In the genomic region with DNA sequence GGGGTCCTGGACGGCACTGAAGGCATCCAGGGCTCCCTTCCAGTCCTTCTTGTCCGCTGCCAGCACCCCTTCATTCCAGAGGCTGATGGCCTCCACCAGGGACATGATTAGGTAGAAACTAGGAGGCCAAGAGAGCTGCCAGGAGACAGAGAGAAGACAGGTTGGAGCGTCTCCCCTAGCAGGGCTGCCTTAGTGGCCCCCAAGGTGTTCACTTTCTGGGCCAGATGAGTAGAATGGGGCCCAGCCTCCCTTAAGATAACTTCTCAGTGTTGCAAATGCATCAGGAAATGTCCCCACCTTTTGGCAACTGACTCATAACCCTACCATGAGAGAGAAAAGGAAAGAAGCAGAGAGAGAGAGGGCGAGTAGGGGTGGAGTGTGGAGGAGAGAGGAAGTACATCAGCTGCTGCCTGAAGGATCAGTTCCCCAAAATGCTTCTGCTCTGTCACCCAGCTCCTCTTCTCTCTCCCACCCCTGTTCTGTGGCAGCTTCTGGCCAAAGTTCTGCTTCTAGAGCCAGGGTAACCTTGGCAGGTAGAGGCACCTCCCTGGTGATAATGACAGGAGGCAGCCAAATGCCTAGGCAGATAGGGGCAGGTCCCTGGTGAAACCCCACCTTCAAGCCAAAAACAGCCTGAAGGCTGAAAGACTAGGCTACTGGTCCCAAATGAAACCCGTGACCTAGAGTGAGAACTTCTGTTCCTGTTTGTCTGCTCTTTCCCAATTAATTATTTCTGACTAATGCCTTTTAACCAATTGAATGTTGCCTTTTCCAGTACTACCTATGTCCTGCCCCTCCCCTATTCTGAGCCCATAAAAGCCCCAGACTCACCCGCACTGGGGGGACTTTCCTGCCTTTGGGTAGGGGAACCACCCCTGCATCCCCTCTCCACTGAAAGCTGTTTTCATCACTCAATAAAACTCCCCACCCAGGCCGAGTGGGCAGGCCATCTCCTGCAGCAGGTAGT, we compare ENCODE assay signal across 8 cellular contexts. TPM values are rescaled to one million over a fixed set of nuclear protein-coding genes. Genes with fewer than 3 reads are reported as not detected.
DNase-seq lines count a peak whose midpoint lies in the region; ATAC-seq, FAIRE-seq and TF ChIP-seq lines count a peak whose summit lies in the region.

A gene with protein sequence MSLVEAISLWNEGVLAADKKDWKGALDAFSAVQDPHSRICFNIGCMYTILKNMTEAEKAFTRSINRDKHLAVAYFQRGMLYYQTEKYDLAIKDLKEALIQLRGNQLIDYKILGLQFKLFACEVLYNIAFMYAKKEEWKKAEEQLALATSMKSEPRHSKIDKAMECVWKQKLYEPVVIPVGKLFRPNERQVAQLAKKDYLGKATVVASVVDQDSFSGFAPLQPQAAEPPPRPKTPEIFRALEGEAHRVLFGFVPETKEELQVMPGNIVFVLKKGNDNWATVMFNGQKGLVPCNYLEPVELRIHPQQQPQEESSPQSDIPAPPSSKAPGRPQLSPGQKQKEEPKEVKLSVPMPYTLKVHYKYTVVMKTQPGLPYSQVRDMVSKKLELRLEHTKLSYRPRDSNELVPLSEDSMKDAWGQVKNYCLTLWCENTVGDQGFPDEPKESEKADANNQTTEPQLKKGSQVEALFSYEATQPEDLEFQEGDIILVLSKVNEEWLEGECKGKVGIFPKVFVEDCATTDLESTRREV (minus strand): TSS at position 235 of the 967 bp plus-strand sequence. CDS start 130 bp downstream, at position 105.

- dilution Hi-C loops in endothelial cell of umbilical vein (cut with MboI; ENCODE audit: extremely low pct_ligation_motif_present, low sequenced_read_pairs), result no loop called here

- peak; percentile 68 for DNase-seq in activated effector memory CD4-positive, alpha-beta T cell treated with anti-CD3 and anti-CD28 coated beads, Interleukin-2, amount 50 U/mL, for 16 hours
- DNase-seq in activated effector memory CD4-positive, alpha-beta T cell treated with Interleukin-2 at 50 U/mL for 16 hours, result no peak
- DNase-seq in RPMI8226, result peak; percentile 93
- no peak for DNase-seq in endothelial cell of umbilical vein (ENCODE audit: low read depth, low spot score)
- DNase-seq in stimulated activated CD4-positive, alpha-beta T cell treated with anti-CD3 and anti-CD28 coated beads, Interleukin-12 subunit alpha, Interleukin-12 subunit beta, amount 100 ng/mL, for 48 hours (ENCODE audit: low read depth in 2 of 3, low spot score in 1 of 3), result peak in 2 of 3 donors; percentile 23 to 31
- no peak for DNase-seq in 8988T
- no peak for DNase-seq in T1000 (lab: John Stamatoyannopoulos, UW)

- no peak within 1 kb of the TSS for H3K27ac ChIP-seq in endothelial cell of umbilical vein (ENCODE audit: insufficient read depth, low read depth, low read length)

- peak; percentile 71 for ATAC-seq in HG02970 (IDR thresholded peaks at IDR 0.05; ENCODE audit: low FRiP score, unreplicated experiment)

- CTCF ChIA-PET in endothelial cell of umbilical vein (lab: Charles Lee), result no interaction called here

- intact Hi-C loops in endothelial cell of umbilical vein (cut with micrococcal nuclease), result no loop called here

- no peak for TF ChIP-seq CTCF in endothelial cell of umbilical vein (IDR thresholded peaks at IDR 0.05; ENCODE audit: extremely low read depth in 1 of 2, insufficient read depth in 1 of 2, low read depth in 1 of 2, low read length in 2 of 2)

- no peak within 1 kb of the TSS for H3K9ac ChIP-seq in endothelial cell of umbilical vein (replicated peaks; ENCODE audit: extremely low read depth, insufficient read depth, low read length)

- peak within 1 kb of the TSS; percentile 52 for H2AFZ ChIP-seq in endothelial cell of umbilical vein (ENCODE audit: low read depth, low read length)

- H3K9me1 ChIP-seq in endothelial cell of umbilical vein (replicated peaks; ENCODE audit: control insufficient read depth, extremely low read depth, insufficient read depth, low read length), result no peaks in the 10 kb centered on the region

- no peak within 1 kb of the TSS for H3K4me3 ChIP-seq in endothelial cell of umbilical vein (replicated peaks in 1 of 3; ENCODE audit: insufficient read depth in 1 of 3, low read depth in 1 of 3, low read length in 3 of 3)

- H3K9me3 ChIP-seq in endothelial cell of umbilical vein (replicated peaks; ENCODE audit: control insufficient read depth, insufficient read depth, low read length), result no peaks in the 10 kb centered on the region

- H3K4me1 ChIP-seq in endothelial cell of umbilical vein (ENCODE audit: control insufficient read depth, extremely low read depth, insufficient read depth, low read length), result no peaks in the 10 kb centered on the region

- H4K20me1 ChIP-seq in endothelial cell of umbilical vein (replicated peaks; ENCODE audit: control insufficient read depth, extremely low read depth, insufficient read depth, low read length), result no peaks in the 10 kb centered on the region

- H3K79me2 ChIP-seq in endothelial cell of umbilical vein (ENCODE audit: control insufficient read depth, insufficient read depth, low read length), result no peaks in the 10 kb centered on the region

- POLR2A ChIA-PET in endothelial cell of umbilical vein (lab: Charles Lee), result no interaction called here

- peaks cover 5 to 7% of the 10 kb centered on the region in 2 experiments for H3K27me3 ChIP-seq in endothelial cell of umbilical vein (ENCODE audit: control insufficient read depth in 2 of 2, insufficient read depth in 2 of 2, low read length in 2 of 2)

- TF ChIP-seq POLR2A in endothelial cell of umbilical vein (IDR thresholded peaks at IDR 0.05; ENCODE audit: low read depth, low read length), result no peak

- FAIRE-seq in endothelial cell of umbilical vein (lab: Jason Lieb, UNC), result no peak

- H3K4me2 ChIP-seq in endothelial cell of umbilical vein (ENCODE audit: insufficient read depth, low read length), result no peak within 1 kb of the TSS

- BruUV-seq in endothelial cell of umbilical vein (replicated peaks; lab: Mats Ljungman, UMichigan), result no TSS peak

- no peaks in the 10 kb centered on the region for H3K36me3 ChIP-seq in endothelial cell of umbilical vein (ENCODE audit: control insufficient read depth in 2 of 2, extremely low read depth in 1 of 2, insufficient read depth in 2 of 2, low read length in 2 of 2)

TF ChIP-seq in endothelial cell of umbilical vein, 7 proteins besides CTCF, POLR2A, EP300 and RAD21:
- TF ChIP-seq MYC (IDR thresholded peaks at IDR 0.05; ENCODE audit: low read depth, low read length) (no peak), JUN (IDR thresholded peaks at IDR 0.05; ENCODE audit: borderline replicate concordance, insufficient read depth, insufficient read length, low read depth) (no peak), FOS (IDR thresholded peaks at IDR 0.05; ENCODE audit: borderline replicate concordance, insufficient read depth, low read length) (no peak), POLR2AphosphoS5 (IDR thresholded peaks at IDR 0.05; ENCODE audit: insufficient read depth, low read depth, low read length) (no peak), EZH2 (IDR thresholded peaks at IDR 0.05; ENCODE audit: borderline replicate concordance, low read depth, low read length, severe bottlenecking) (no peak), GATA2 (IDR thresholded peaks at IDR 0.05; ENCODE audit: insufficient read depth, insufficient read length, low read depth, low read length) (no peak)
- TF ChIP-seq, protein P1, sequence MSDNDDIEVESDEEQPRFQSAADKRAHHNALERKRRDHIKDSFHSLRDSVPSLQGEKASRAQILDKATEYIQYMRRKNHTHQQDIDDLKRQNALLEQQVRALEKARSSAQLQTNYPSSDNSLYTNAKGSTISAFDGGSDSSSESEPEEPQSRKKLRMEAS (IDR thresholded peaks at IDR 0.05; ENCODE audit: insufficient read depth, insufficient read length), result no peak

RNA-seq across cellular contexts. Expression of the gene that starts here (rescaled TPM):
- not detected in 2 replicates for total RNA-seq in endothelial cell of umbilical vein
- polyA plus RNA-seq in endothelial cell of umbilical vein, result 0.03 TPM in 1 of 2 replicates, not detected in the other
- polyA plus RNA-seq in endothelial cell of umbilical vein (2011; cell fraction: cytosol; rRNA removed), result not detected in 2 replicates
- 0.07 and 0.67 TPM in 2 replicates for polyA plus RNA-seq in endothelial cell of umbilical vein (2011; cell fraction: nucleus; rRNA removed)
- polyA plus RNA-seq in endothelial cell of umbilical vein (2012), result not detected in 2 replicates
- polyA minus RNA-seq in endothelial cell of umbilical vein, result not detected in 2 replicates
- not detected for polyA minus RNA-seq in endothelial cell of umbilical vein (2011; cell fraction: cytosol; rRNA and poly(A)+ RNA removed)
- not detected in 2 replicates for polyA minus RNA-seq in endothelial cell of umbilical vein (2011; cell fraction: nucleus; rRNA and poly(A)+ RNA removed)

Comparison
In these comparisons a context has a peak if more than half of its experiments do, and no peak if none do; other contexts are left out.
1. DNase-seq: peak in activated effector memory CD4-positive, alpha-beta T cell treated with anti-CD3 and anti-CD28 coated beads, Interleukin-2, amount 50 U/mL, for 16 hours (single experiment), RPMI8226 (single experiment) and stimulated activated CD4-positive, alpha-beta T cell treated with anti-CD3 and anti-CD28 coated beads, Interleukin-12 subunit alpha, Interleukin-12 subunit beta, amount 100 ng/mL, for 48 hours (2 of 3); none in activated effector memory CD4-positive, alpha-beta T cell treated with Interleukin-2 at 50 U/mL for 16 hours (single experiment), endothelial cell of umbilical vein (single experiment), 8988T (single experiment) and T1000 (single experiment).